In genomic region chr4:11402192-11402591, GRCh38 we compare ENCODE assay signal across 20 cellular contexts. TPM values are rescaled to one million over a fixed set of nuclear protein-coding genes. Genes with fewer than 3 reads are reported as not detected.
DNase-seq lines count a peak whose midpoint lies in the region; ATAC-seq, FAIRE-seq and TF ChIP-seq lines count a peak whose summit lies in the region.
"Had no signal": no experiment of that assay in that cellular context is flagged by ENCODE, and none has a peak within 500 bp of the region (broad histone marks: within the 10 kb centered on the region; RNA-seq: fewer than 3 reads in every experiment).

No MANE protein-coding gene starts in this region.

- no peak for TF ChIP-seq POLR2A in GM12892 (IDR thresholded peaks at IDR 0.05; ENCODE audit: low read depth, low read length)

- H3K27me3 Mint-ChIP-seq in activated CD8-positive, alpha-beta T cell treated with anti-CD3 and anti-CD28 coated beads for 36 hours: no peaks in the 10 kb centered on the region
- no peaks in the 10 kb centered on the region for H3K27me3 Mint-ChIP-seq in activated T-helper 1 cell treated with anti-CD3 and anti-CD28 coated beads, Interleukin-12 subunit alpha, Interleukin-12 subunit beta, Interleukin-2, Interleukin-4 antibody, amounts not matched to agents 30 ng/mL and 10 ng/mL and 1 ng/mL, durations not matched to agents 14 hours and 24 hours and 36 hours (ENCODE audit: insufficient read depth)

- no peak overlapping the region for H3K4me3 Mint-ChIP-seq in activated CD8-positive, alpha-beta T cell treated with anti-CD3 and anti-CD28 coated beads for 36 hours
- no peak overlapping the region for H3K4me3 Mint-ChIP-seq in activated T-helper 1 cell treated with anti-CD3 and anti-CD28 coated beads, Interleukin-12 subunit alpha, Interleukin-12 subunit beta, Interleukin-2, Interleukin-4 antibody, amounts not matched to agents 30 ng/mL and 10 ng/mL and 1 ng/mL, durations not matched to agents 14 hours and 24 hours and 36 hours
- H3K4me3 Mint-ChIP-seq: mesothelial cell of epicardium; stimulated activated effector memory CD8-positive, alpha-beta T cell treated with anti-CD3 and anti-CD28 coated beads, Interleukin-12 subunit alpha, Interleukin-12 subunit beta, amount 100 ng/mL, for 72 hours had no signal

- TF ChIP-seq CTCF in activated CD8-positive, alpha-beta T cell treated with anti-CD3 and anti-CD28 coated beads for 36 hours (IDR thresholded peaks at IDR 0.05): no peak

- CTCF ChIA-PET in activated CD8-positive, alpha-beta T cell treated with anti-CD3 and anti-CD28 coated beads for 36 hours (lab: Charles Lee): no interaction called here

- POLR2A ChIA-PET in activated CD8-positive, alpha-beta T cell treated with anti-CD3 and anti-CD28 coated beads for 36 hours (lab: Charles Lee): no interaction called here

- no peak for DNase-seq in GM12892 (ENCODE audit: insufficient read length)
- DNase-seq in iPS-NIHi11 (ENCODE audit: low spot score): no peak
- no peak for DNase-seq in NCI-H146 (lab: John Stamatoyannopoulos, UW)
- no peak for DNase-seq in activated CD8-positive, alpha-beta T cell treated with anti-CD3 and anti-CD28 coated beads for 36 hours
- no peak for DNase-seq in activated T-helper 1 cell treated with anti-CD3 and anti-CD28 coated beads, Interleukin-12 subunit alpha, Interleukin-12 subunit beta, Interleukin-2, Interleukin-4 antibody, amounts not matched to agents 30 ng/mL and 10 ng/mL and 1 ng/mL, durations not matched to agents 14 hours and 24 hours and 36 hours (ENCODE audit: low spot score)
- DNase-seq: activated gamma-delta T cell treated with Interleukin-2 at 50 U/mL for 16 hours; kidney glomerular epithelial cell; NCI-H1930; NCI-H526 treated with DMSO at 0.1 percent for 48 hours; Peyer's patch; stimulated activated CD4-positive, alpha-beta T cell treated with anti-CD3 and anti-CD28 coated beads, Interleukin-4, amount 100 ng/mL, for 24 hours had no signal

- H3K27ac Mint-ChIP-seq in activated CD8-positive, alpha-beta T cell treated with anti-CD3 and anti-CD28 coated beads for 36 hours: no peak overlapping the region
- no peak overlapping the region for H3K27ac Mint-ChIP-seq in activated T-helper 1 cell treated with anti-CD3 and anti-CD28 coated beads, Interleukin-12 subunit alpha, Interleukin-12 subunit beta, Interleukin-2, Interleukin-4 antibody, amounts not matched to agents 30 ng/mL and 10 ng/mL and 1 ng/mL, durations not matched to agents 14 hours and 24 hours and 36 hours
- H3K27ac Mint-ChIP-seq: mesothelial cell of epicardium; stimulated activated effector memory CD8-positive, alpha-beta T cell treated with anti-CD3 and anti-CD28 coated beads, Interleukin-12 subunit alpha, Interleukin-12 subunit beta, amount 100 ng/mL, for 72 hours had no signal

- peak; percentile 90 for FAIRE-seq in GM12892 (lab: Jason Lieb, UNC)
- FAIRE-seq: astrocyte had no signal

- no peaks in the 10 kb centered on the region for H3K9me3 Mint-ChIP-seq in activated CD8-positive, alpha-beta T cell treated with anti-CD3 and anti-CD28 coated beads for 36 hours
- H3K9me3 Mint-ChIP-seq in activated T-helper 1 cell treated with anti-CD3 and anti-CD28 coated beads, Interleukin-12 subunit alpha, Interleukin-12 subunit beta, Interleukin-2, Interleukin-4 antibody, amounts not matched to agents 30 ng/mL and 10 ng/mL and 1 ng/mL, durations not matched to agents 14 hours and 24 hours and 36 hours: no peaks in the 10 kb centered on the region
- H3K9me3 Mint-ChIP-seq: mesothelial cell of epicardium; stimulated activated effector memory CD8-positive, alpha-beta T cell treated with anti-CD3 and anti-CD28 coated beads, Interleukin-12 subunit alpha, Interleukin-12 subunit beta, amount 100 ng/mL, for 72 hours had no signal

- H3K36me3 Mint-ChIP-seq in activated CD8-positive, alpha-beta T cell treated with anti-CD3 and anti-CD28 coated beads for 36 hours (ENCODE audit: low read depth): no peaks in the 10 kb centered on the region
- H3K36me3 Mint-ChIP-seq in activated T-helper 1 cell treated with anti-CD3 and anti-CD28 coated beads, Interleukin-12 subunit alpha, Interleukin-12 subunit beta, Interleukin-2, Interleukin-4 antibody, amounts not matched to agents 30 ng/mL and 10 ng/mL and 1 ng/mL, durations not matched to agents 14 hours and 24 hours and 36 hours (ENCODE audit: low read depth): no peaks in the 10 kb centered on the region
- H3K36me3 Mint-ChIP-seq: stimulated activated effector memory CD8-positive, alpha-beta T cell treated with anti-CD3 and anti-CD28 coated beads, Interleukin-12 subunit alpha, Interleukin-12 subunit beta, amount 100 ng/mL, for 72 hours had no signal

- intact Hi-C loops in activated CD8-positive, alpha-beta T cell treated with anti-CD3 and anti-CD28 coated beads for 36 hours (cut with micrococcal nuclease): no loop called here
- intact Hi-C loops in activated T-helper 1 cell treated with anti-CD3 and anti-CD28 coated beads, Interleukin-12 subunit alpha, Interleukin-12 subunit beta, Interleukin-2, Interleukin-4 antibody, amounts not matched to agents 30 ng/mL and 10 ng/mL and 1 ng/mL, durations not matched to agents 14 hours and 24 hours and 36 hours (cut with micrococcal nuclease): no loop called here

- ATAC-seq in GM19372 (IDR thresholded peaks at IDR 0.05; ENCODE audit: low read depth, unreplicated experiment) (peak; percentile 47), HG02623 (IDR thresholded peaks at IDR 0.05; ENCODE audit: unreplicated experiment) (peak; percentile 58), HG03432 (IDR thresholded peaks at IDR 0.05; ENCODE audit: unreplicated experiment) (peak; percentile 59)
- ATAC-seq in activated CD8-positive, alpha-beta T cell treated with anti-CD3 and anti-CD28 coated beads for 36 hours: no peak
- ATAC-seq: esophagus mucosa; sciatic nerve; stimulated activated effector memory CD8-positive, alpha-beta T cell treated with anti-CD3 and anti-CD28 coated beads, Interleukin-12 subunit alpha, Interleukin-12 subunit beta, amount 100 ng/mL, for 72 hours had no signal

- no peaks in the 10 kb centered on the region for H3K4me1 Mint-ChIP-seq in activated CD8-positive, alpha-beta T cell treated with anti-CD3 and anti-CD28 coated beads for 36 hours (ENCODE audit: low read depth)
- H3K4me1 Mint-ChIP-seq in activated T-helper 1 cell treated with anti-CD3 and anti-CD28 coated beads, Interleukin-12 subunit alpha, Interleukin-12 subunit beta, Interleukin-2, Interleukin-4 antibody, amounts not matched to agents 30 ng/mL and 10 ng/mL and 1 ng/mL, durations not matched to agents 14 hours and 24 hours and 36 hours (ENCODE audit: low read depth): no peaks in the 10 kb centered on the region
- H3K4me1 Mint-ChIP-seq: stimulated activated effector memory CD8-positive, alpha-beta T cell treated with anti-CD3 and anti-CD28 coated beads, Interleukin-12 subunit alpha, Interleukin-12 subunit beta, amount 100 ng/mL, for 72 hours had no signal

RNA-seq across cellular contexts. Expression of gene HS3ST1, which starts 26.5 kb away (rescaled TPM):
- polyA plus RNA-seq in GM12892 (2012; ENCODE audit: missing spikeins): 0.32 TPM
- total RNA-seq in activated CD8-positive, alpha-beta T cell treated with anti-CD3 and anti-CD28 coated beads for 36 hours: not detected
- total RNA-seq in activated T-helper 1 cell treated with anti-CD3 and anti-CD28 coated beads, Interleukin-12 subunit alpha, Interleukin-12 subunit beta, Interleukin-2, Interleukin-4 antibody, amounts not matched to agents 30 ng/mL and 10 ng/mL and 1 ng/mL, durations not matched to agents 14 hours and 24 hours and 36 hours: 0.31 and 0.51 TPM in 2 replicates
- total RNA-seq: G401 had no signal
